In the genomic region with DNA sequence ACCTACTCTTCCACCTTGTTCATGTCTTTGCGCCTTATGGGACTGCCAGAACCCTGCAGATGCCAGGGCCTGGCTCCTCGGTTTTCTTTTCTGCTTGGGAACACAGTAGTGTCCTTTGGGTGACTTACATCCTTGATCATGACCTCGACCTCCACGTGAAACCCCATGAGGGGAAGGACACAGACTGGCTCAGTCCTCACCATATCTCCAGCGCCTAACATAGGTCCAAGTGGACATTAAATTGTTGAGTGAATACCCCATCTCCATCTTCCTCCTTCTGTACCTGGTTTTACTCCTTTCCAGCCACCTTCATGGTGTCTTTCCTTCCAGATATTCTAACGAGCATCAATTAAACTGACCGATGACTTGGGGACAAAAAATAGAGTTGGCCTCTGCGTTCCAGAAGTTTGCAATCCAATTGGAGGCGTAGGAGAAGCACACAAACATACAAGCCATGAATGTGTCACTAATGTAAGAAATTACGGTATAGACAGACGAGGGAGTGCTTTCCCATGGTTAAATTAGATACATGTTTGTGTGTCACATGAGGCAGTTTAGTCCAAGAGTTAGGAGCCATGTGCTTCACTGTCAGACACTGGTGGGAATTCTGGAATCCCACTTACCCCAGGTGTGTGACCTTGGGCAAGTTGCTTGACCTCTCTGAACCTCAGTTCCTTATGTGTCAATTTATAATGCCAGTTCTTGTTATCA, we compare ENCODE assay signal across 2 cellular contexts.
TF ChIP-seq lines count a peak whose summit lies in the region.

No MANE protein-coding gene starts in this region.

TF ChIP-seq in SK-N-SH, 30 proteins besides CTCF, POLR2A, EP300 and RAD21 (continued from another document):
- TF ChIP-seq, protein P1, sequence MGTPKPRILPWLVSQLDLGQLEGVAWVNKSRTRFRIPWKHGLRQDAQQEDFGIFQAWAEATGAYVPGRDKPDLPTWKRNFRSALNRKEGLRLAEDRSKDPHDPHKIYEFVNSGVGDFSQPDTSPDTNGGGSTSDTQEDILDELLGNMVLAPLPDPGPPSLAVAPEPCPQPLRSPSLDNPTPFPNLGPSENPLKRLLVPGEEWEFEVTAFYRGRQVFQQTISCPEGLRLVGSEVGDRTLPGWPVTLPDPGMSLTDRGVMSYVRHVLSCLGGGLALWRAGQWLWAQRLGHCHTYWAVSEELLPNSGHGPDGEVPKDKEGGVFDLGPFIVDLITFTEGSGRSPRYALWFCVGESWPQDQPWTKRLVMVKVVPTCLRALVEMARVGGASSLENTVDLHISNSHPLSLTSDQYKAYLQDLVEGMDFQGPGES (IDR thresholded peaks at IDR 0.05; ENCODE audit: low read depth, low read length) = no peak
- TF ChIP-seq SIN3A (IDR thresholded peaks at IDR 0.05; ENCODE audit: borderline replicate concordance, low read depth, low read length) = no peak
- TF ChIP-seq JUND (IDR thresholded peaks at IDR 0.05) = no peak
- no peak for TF ChIP-seq FOSL2 (IDR thresholded peaks at IDR 0.05; ENCODE audit: borderline replicate concordance, low read depth)
- TF ChIP-seq, protein P2, sequence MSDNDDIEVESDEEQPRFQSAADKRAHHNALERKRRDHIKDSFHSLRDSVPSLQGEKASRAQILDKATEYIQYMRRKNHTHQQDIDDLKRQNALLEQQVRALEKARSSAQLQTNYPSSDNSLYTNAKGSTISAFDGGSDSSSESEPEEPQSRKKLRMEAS (IDR thresholded peaks at IDR 0.05; ENCODE audit: low read depth) = no peak
- no peak; the same call in 1 of the 2 replicates for TF ChIP-seq MXI1 (IDR thresholded peaks at IDR 0.05; ENCODE audit: low read depth, low read length)
- TF ChIP-seq, protein P3, sequence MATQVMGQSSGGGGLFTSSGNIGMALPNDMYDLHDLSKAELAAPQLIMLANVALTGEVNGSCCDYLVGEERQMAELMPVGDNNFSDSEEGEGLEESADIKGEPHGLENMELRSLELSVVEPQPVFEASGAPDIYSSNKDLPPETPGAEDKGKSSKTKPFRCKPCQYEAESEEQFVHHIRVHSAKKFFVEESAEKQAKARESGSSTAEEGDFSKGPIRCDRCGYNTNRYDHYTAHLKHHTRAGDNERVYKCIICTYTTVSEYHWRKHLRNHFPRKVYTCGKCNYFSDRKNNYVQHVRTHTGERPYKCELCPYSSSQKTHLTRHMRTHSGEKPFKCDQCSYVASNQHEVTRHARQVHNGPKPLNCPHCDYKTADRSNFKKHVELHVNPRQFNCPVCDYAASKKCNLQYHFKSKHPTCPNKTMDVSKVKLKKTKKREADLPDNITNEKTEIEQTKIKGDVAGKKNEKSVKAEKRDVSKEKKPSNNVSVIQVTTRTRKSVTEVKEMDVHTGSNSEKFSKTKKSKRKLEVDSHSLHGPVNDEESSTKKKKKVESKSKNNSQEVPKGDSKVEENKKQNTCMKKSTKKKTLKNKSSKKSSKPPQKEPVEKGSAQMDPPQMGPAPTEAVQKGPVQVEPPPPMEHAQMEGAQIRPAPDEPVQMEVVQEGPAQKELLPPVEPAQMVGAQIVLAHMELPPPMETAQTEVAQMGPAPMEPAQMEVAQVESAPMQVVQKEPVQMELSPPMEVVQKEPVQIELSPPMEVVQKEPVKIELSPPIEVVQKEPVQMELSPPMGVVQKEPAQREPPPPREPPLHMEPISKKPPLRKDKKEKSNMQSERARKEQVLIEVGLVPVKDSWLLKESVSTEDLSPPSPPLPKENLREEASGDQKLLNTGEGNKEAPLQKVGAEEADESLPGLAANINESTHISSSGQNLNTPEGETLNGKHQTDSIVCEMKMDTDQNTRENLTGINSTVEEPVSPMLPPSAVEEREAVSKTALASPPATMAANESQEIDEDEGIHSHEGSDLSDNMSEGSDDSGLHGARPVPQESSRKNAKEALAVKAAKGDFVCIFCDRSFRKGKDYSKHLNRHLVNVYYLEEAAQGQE (IDR thresholded peaks at IDR 0.05; ENCODE audit: low read depth, low read length) = no peak
- TF ChIP-seq MEF2A (IDR thresholded peaks at IDR 0.05; ENCODE audit: borderline replicate concordance, low read depth) = no peak
- no peak for TF ChIP-seq TAF1 (IDR thresholded peaks at IDR 0.05; ENCODE audit: borderline replicate concordance, low read depth, low read length)
- no peak for TF ChIP-seq RCOR1 (IDR thresholded peaks at IDR 0.05; ENCODE audit: low read length)
- TF ChIP-seq, protein P4, sequence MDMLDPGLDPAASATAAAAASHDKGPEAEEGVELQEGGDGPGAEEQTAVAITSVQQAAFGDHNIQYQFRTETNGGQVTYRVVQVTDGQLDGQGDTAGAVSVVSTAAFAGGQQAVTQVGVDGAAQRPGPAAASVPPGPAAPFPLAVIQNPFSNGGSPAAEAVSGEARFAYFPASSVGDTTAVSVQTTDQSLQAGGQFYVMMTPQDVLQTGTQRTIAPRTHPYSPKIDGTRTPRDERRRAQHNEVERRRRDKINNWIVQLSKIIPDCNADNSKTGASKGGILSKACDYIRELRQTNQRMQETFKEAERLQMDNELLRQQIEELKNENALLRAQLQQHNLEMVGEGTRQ (IDR thresholded peaks at IDR 0.05; ENCODE audit: borderline replicate concordance, low read depth, low read length) = no peak
- no peak for TF ChIP-seq POLR2AphosphoS5 (IDR thresholded peaks at IDR 0.05; ENCODE audit: low read depth, low read length)
- no peak for TF ChIP-seq NRF1 (IDR thresholded peaks at IDR 0.05; ENCODE audit: low read depth, low read length)
- no peak for TF ChIP-seq GABPA (IDR thresholded peaks at IDR 0.05; ENCODE audit: low read depth)

TF ChIP-seq in SK-N-SH treated with all-trans-retinoic acid at 6 μM for 48 hours, 23 proteins besides CTCF, POLR2A, EP300 and RAD21 (continued from another document):
- TF ChIP-seq, protein P5, sequence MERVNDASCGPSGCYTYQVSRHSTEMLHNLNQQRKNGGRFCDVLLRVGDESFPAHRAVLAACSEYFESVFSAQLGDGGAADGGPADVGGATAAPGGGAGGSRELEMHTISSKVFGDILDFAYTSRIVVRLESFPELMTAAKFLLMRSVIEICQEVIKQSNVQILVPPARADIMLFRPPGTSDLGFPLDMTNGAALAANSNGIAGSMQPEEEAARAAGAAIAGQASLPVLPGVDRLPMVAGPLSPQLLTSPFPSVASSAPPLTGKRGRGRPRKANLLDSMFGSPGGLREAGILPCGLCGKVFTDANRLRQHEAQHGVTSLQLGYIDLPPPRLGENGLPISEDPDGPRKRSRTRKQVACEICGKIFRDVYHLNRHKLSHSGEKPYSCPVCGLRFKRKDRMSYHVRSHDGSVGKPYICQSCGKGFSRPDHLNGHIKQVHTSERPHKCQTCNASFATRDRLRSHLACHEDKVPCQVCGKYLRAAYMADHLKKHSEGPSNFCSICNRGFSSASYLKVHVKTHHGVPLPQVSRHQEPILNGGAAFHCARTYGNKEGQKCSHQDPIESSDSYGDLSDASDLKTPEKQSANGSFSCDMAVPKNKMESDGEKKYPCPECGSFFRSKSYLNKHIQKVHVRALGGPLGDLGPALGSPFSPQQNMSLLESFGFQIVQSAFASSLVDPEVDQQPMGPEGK (CRISPR knock-in tag; IDR thresholded peaks at IDR 0.05; ENCODE audit: borderline replicate concordance) = no peak
- no peak for TF ChIP-seq ZC3H10 (CRISPR knock-in tag; IDR thresholded peaks at IDR 0.05)
- TF ChIP-seq OSR1 (CRISPR knock-in tag; IDR thresholded peaks at IDR 0.05) = no peak
- TF ChIP-seq ZFP30 (CRISPR knock-in tag; IDR thresholded peaks at IDR 0.05) = no peak
- TF ChIP-seq ESRRG (CRISPR knock-in tag; IDR thresholded peaks at IDR 0.05) = no peak
- TF ChIP-seq CSDC2 (CRISPR knock-in tag; IDR thresholded peaks at IDR 0.05) = no peak
- TF ChIP-seq, protein P6, sequence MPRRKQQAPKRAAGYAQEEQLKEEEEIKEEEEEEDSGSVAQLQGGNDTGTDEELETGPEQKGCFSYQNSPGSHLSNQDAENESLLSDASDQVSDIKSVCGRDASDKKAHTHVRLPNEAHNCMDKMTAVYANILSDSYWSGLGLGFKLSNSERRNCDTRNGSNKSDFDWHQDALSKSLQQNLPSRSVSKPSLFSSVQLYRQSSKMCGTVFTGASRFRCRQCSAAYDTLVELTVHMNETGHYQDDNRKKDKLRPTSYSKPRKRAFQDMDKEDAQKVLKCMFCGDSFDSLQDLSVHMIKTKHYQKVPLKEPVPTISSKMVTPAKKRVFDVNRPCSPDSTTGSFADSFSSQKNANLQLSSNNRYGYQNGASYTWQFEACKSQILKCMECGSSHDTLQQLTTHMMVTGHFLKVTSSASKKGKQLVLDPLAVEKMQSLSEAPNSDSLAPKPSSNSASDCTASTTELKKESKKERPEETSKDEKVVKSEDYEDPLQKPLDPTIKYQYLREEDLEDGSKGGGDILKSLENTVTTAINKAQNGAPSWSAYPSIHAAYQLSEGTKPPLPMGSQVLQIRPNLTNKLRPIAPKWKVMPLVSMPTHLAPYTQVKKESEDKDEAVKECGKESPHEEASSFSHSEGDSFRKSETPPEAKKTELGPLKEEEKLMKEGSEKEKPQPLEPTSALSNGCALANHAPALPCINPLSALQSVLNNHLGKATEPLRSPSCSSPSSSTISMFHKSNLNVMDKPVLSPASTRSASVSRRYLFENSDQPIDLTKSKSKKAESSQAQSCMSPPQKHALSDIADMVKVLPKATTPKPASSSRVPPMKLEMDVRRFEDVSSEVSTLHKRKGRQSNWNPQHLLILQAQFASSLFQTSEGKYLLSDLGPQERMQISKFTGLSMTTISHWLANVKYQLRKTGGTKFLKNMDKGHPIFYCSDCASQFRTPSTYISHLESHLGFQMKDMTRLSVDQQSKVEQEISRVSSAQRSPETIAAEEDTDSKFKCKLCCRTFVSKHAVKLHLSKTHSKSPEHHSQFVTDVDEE (CRISPR knock-in tag; IDR thresholded peaks at IDR 0.05) = no peak
- TF ChIP-seq RARB (CRISPR knock-in tag; IDR thresholded peaks at IDR 0.05) = no peak
- no peak for TF ChIP-seq ZNF8 (CRISPR knock-in tag; IDR thresholded peaks at IDR 0.05)
- TF ChIP-seq ZNF565 (CRISPR knock-in tag; conservative IDR thresholded peaks at IDR 0.05; ENCODE audit: low read depth) = no peak
- TF ChIP-seq TCF4 (CRISPR knock-in tag; IDR thresholded peaks at IDR 0.05; ENCODE audit: borderline replicate concordance) = no peak
- TF ChIP-seq, protein P7, sequence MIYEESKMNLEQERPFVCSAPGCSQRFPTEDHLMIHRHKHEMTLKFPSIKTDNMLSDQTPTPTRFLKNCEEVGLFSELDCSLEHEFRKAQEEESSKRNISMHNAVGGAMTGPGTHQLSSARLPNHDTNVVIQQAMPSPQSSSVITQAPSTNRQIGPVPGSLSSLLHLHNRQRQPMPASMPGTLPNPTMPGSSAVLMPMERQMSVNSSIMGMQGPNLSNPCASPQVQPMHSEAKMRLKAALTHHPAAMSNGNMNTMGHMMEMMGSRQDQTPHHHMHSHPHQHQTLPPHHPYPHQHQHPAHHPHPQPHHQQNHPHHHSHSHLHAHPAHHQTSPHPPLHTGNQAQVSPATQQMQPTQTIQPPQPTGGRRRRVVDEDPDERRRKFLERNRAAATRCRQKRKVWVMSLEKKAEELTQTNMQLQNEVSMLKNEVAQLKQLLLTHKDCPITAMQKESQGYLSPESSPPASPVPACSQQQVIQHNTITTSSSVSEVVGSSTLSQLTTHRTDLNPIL (CRISPR knock-in tag; IDR thresholded peaks at IDR 0.05; ENCODE audit: low read depth) = no peak
- no peak for TF ChIP-seq ZFP3 (CRISPR knock-in tag; IDR thresholded peaks at IDR 0.05)
